ENCODE assay signal across 17 cellular contexts in the genomic region with DNA sequence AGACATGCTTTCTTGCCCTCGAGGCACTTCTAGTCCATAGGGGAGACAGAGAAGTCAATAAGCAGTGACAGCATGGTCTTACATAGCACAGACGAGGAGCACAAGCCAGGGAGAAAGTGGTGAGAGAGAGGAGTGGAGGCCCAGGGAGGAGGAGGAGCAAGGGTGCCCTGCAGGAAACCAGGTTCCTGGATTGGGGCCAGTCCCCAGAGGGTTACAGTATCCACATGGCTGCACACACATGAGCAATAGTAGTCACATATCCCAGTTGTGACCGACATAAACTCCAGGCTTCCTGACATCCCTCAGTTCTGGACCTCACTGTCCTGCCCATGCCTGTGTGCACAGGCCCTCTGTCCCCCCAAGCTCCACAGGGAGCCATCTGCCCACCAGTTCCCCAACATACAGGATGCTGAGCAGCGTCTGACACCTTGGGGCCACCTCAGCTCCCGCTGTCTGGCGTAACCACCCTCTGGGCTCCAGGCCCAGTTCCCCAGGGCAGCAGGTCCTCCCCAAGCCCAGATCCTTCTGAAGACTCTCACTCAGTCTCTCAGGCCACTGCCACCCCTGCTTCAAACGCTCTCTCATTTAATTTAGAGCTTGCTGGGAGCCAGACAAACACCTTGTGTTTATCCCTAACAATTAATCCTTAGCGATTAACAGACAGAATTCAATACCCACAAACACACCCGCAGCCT. TPM values are rescaled to one million over a fixed set of nuclear protein-coding genes. Genes with fewer than 3 reads are reported as not detected.
DNase-seq lines count a peak whose midpoint lies in the region; ATAC-seq and TF ChIP-seq lines count a peak whose summit lies in the region.
"Had no signal": no experiment of that assay in that cellular context is flagged by ENCODE, and none has a peak within 500 bp of the region (broad histone marks: within the 10 kb centered on the region; RNA-seq: fewer than 3 reads in every experiment).

No MANE protein-coding gene starts in this region.

- H3K27me3 ChIP-seq in WERI-Rb-1 (ENCODE audit: insufficient read depth, low read depth, severe bottlenecking), result no peaks in the 10 kb centered on the region
- no peaks in the 10 kb centered on the region for H3K27me3 ChIP-seq in right lobe of liver
- H3K27me3 ChIP-seq: body of pancreas had no signal

- ATAC-seq in stimulated activated effector memory CD8-positive, alpha-beta T cell treated with anti-CD3 and anti-CD28 coated beads, Interleukin-12 subunit alpha, Interleukin-12 subunit beta, amount 100 ng/mL, for 72 hours, result peak; percentile 35
- no peak for ATAC-seq in right lobe of liver
- ATAC-seq: body of pancreas, gastrocnemius medialis, Panc1 had no signal

- no peaks in the 10 kb centered on the region for H3K36me3 Mint-ChIP-seq in stimulated activated effector memory CD8-positive, alpha-beta T cell treated with anti-CD3 and anti-CD28 coated beads, Interleukin-12 subunit alpha, Interleukin-12 subunit beta, amount 100 ng/mL, for 72 hours

- no peak overlapping the region for H3K4me3 Mint-ChIP-seq in stimulated activated effector memory CD8-positive, alpha-beta T cell treated with anti-CD3 and anti-CD28 coated beads, Interleukin-12 subunit alpha, Interleukin-12 subunit beta, amount 100 ng/mL, for 72 hours
- H3K4me3 Mint-ChIP-seq: activated CD4-positive, alpha-beta T cell treated with anti-CD3 and anti-CD28 coated beads, Interleukin-2, amount 10 ng/mL, durations not matched to agents 24 days and 14 days; T-helper 1 cell treated with Interleukin-12 subunit alpha and Interleukin-12 subunit beta and Interleukin-4 antibody, amounts not matched to agents 30 μg/mL and 1 μg/mL, for 36 hours had no signal

- no peaks in the 10 kb centered on the region for H3K4me1 ChIP-seq in right lobe of liver
- H3K4me1 ChIP-seq: body of pancreas, gastrocnemius medialis, prostate gland had no signal

- no peaks in the 10 kb centered on the region for H3K9me3 Mint-ChIP-seq in stimulated activated effector memory CD8-positive, alpha-beta T cell treated with anti-CD3 and anti-CD28 coated beads, Interleukin-12 subunit alpha, Interleukin-12 subunit beta, amount 100 ng/mL, for 72 hours
- H3K9me3 Mint-ChIP-seq: activated CD4-positive, alpha-beta T cell treated with anti-CD3 and anti-CD28 coated beads, Interleukin-2, amount 10 ng/mL, durations not matched to agents 24 days and 14 days; T-helper 1 cell treated with Interleukin-12 subunit alpha and Interleukin-12 subunit beta and Interleukin-4 antibody, amounts not matched to agents 30 μg/mL and 1 μg/mL, for 36 hours had no signal

- TF ChIP-seq CTCF in WERI-Rb-1 (IDR thresholded peaks at IDR 0.05; ENCODE audit: low read depth, low read length) (no peak), right lobe of liver (IDR thresholded peaks at IDR 0.05) (no peak)

- no peak overlapping the region for H3K27ac Mint-ChIP-seq in stimulated activated effector memory CD8-positive, alpha-beta T cell treated with anti-CD3 and anti-CD28 coated beads, Interleukin-12 subunit alpha, Interleukin-12 subunit beta, amount 100 ng/mL, for 72 hours
- H3K27ac Mint-ChIP-seq: activated CD4-positive, alpha-beta T cell treated with anti-CD3 and anti-CD28 coated beads, Interleukin-2, amount 10 ng/mL, durations not matched to agents 24 days and 14 days; T-helper 1 cell treated with Interleukin-12 subunit alpha and Interleukin-12 subunit beta and Interleukin-4 antibody, amounts not matched to agents 30 μg/mL and 1 μg/mL, for 36 hours had no signal

- WGBS in right lobe of liver (ENCODE audit: insufficient coverage, low coverage, low lambda C conversion rate, missing lambda C conversion rate), result 56% methylated on average over 7 of the region's 9 CpGs

- peak; percentile 6 for DNase-seq in activated CD4-positive, alpha-beta T cell treated with anti-CD3 and anti-CD28 coated beads for 48 hours
- DNase-seq in activated CD4-positive, alpha-beta T cell treated with anti-CD3 and anti-CD28 coated beads, Interleukin-2, amount 50 U/mL, for 48 hours, result no peak
- DNase-seq in NCI-H146 (lab: John Stamatoyannopoulos, UW), result peak; percentile 72
- DNase-seq in WERI-Rb-1, result peak; percentile 69
- no peak for DNase-seq in stimulated activated effector memory CD8-positive, alpha-beta T cell treated with anti-CD3 and anti-CD28 coated beads, Interleukin-12 subunit alpha, Interleukin-12 subunit beta, amount 100 ng/mL, for 72 hours (ENCODE audit: low spot score in 2 of 2)
- DNase-seq in right lobe of liver, result no peak
- DNase-seq in NCI-H128 (lab: John Stamatoyannopoulos, UW; ENCODE audit: unreplicated experiment), result no peak
- DNase-seq in mucosa of gallbladder (ENCODE audit: low spot score), result no peak
- DNase-seq: activated CD4-positive, alpha-beta T cell treated with anti-CD3 and anti-CD28 coated beads, Interleukin-2, amount 10 ng/mL, durations not matched to agents 24 days and 14 days; gastrocnemius medialis; GM23248; NCI-H1048 had no signal

- no peak for TF ChIP-seq POLR2A in right lobe of liver (IDR thresholded peaks at IDR 0.05)

- intact Hi-C loops in right lobe of liver (cut with DNase I), result no loop called here

- H3K9me3 ChIP-seq in WERI-Rb-1 (ENCODE audit: severe bottlenecking) (no peaks in the 10 kb centered on the region), right lobe of liver (no peaks in the 10 kb centered on the region)
- H3K9me3 ChIP-seq: body of pancreas, gastrocnemius medialis, prostate gland had no signal

- H3K36me3 ChIP-seq in WERI-Rb-1, result no peaks in the 10 kb centered on the region
- no peaks in the 10 kb centered on the region for H3K36me3 ChIP-seq in right lobe of liver
- H3K36me3 ChIP-seq: gastrocnemius medialis, prostate gland had no signal

- H3K4me3 ChIP-seq in WERI-Rb-1 (ENCODE audit: low read depth, low read length) (no peak overlapping the region), right lobe of liver (no peak overlapping the region)
- H3K4me3 ChIP-seq: body of pancreas, gastrocnemius medialis, GM23248, prostate gland had no signal

- peaks cover 10% of the 10 kb centered on the region for H3K4me1 Mint-ChIP-seq in stimulated activated effector memory CD8-positive, alpha-beta T cell treated with anti-CD3 and anti-CD28 coated beads, Interleukin-12 subunit alpha, Interleukin-12 subunit beta, amount 100 ng/mL, for 72 hours
- H3K4me1 Mint-ChIP-seq: activated CD4-positive, alpha-beta T cell treated with anti-CD3 and anti-CD28 coated beads, Interleukin-2, amount 10 ng/mL, durations not matched to agents 24 days and 14 days had no signal

- H3K27ac ChIP-seq in WERI-Rb-1, result peak overlapping the region; percentile 53
- H3K27ac ChIP-seq in right lobe of liver, result no peak overlapping the region
- H3K27ac ChIP-seq: body of pancreas, gastrocnemius medialis, GM23248, prostate gland had no signal

RNA-seq across cellular contexts. Expression of a gene that starts 53.7 kb away (rescaled TPM):
- total RNA-seq in right lobe of liver, result under 1 TPM in 5 of 6 experiments, not detected in 1; 0.06 to 0.92 (median 0.22) TPM
- 8.0 TPM for total RNA-seq in mucosa of gallbladder
- total RNA-seq: GM23248, HT1080 had no signal

Comparison
In these comparisons a context has a peak if more than half of its experiments do, and no peak if none do; other contexts are left out.
1. DNase-seq: peak in activated CD4-positive, alpha-beta T cell treated with anti-CD3 and anti-CD28 coated beads for 48 hours (single experiment), NCI-H146 (single experiment) and WERI-Rb-1 (single experiment); none in activated CD4-positive, alpha-beta T cell treated with anti-CD3 and anti-CD28 coated beads, Interleukin-2, amount 50 U/mL, for 48 hours (0 of 2), stimulated activated effector memory CD8-positive, alpha-beta T cell treated with anti-CD3 and anti-CD28 coated beads, Interleukin-12 subunit alpha, Interleukin-12 subunit beta, amount 100 ng/mL, for 72 hours (0 of 2), right lobe of liver (0 of 3), NCI-H128 (single experiment) and mucosa of gallbladder (single experiment).